Comparison of ENCODE assay signal across 13 cellular contexts in genomic region chr9:136741885-136742568, GRCh38. TPM values are rescaled to one million over a fixed set of nuclear protein-coding genes. Genes with fewer than 3 reads are reported as not detected.
A peak's percentile ranks its signal among the peaks of the same experiment; 100 is the strongest.
DNase-seq lines count a peak whose midpoint lies in the region; ATAC-seq and TF ChIP-seq lines count a peak whose summit lies in the region.
"Had no signal": no experiment of that assay in that cellular context is flagged by ENCODE, and none has a peak within 500 bp of the region (broad histone marks: within the 10 kb centered on the region; RNA-seq: fewer than 3 reads in every experiment).

No MANE protein-coding gene starts in this region.

- DNase-seq in activated naive CD4-positive, alpha-beta T cell treated with Interleukin-2 at 50 U/mL for 16 hours: peak; percentile 39
- DNase-seq in activated naive CD4-positive, alpha-beta T cell treated with anti-CD3 and anti-CD28 coated beads, Interleukin-2, amount 50 U/mL, for 16 hours: no peak
- DNase-seq in T-helper 17 cell: no peak
- DNase-seq in suprapubic skin (ENCODE audit: low spot score in 2 of 2): no peak
- no peak for DNase-seq in iPS-NIHi11 (ENCODE audit: low spot score)
- DNase-seq in NCI-H1092 treated with DMSO at 0.1 percent for 48 hours (lab: John Stamatoyannopoulos, UW): no peak
- DNase-seq: AML-193 had no signal

- TF ChIP-seq CTCF in gastroesophageal sphincter (IDR thresholded peaks at IDR 0.05) (no peak), suprapubic skin (IDR thresholded peaks at IDR 0.05) (no peak)

- H3K36me3 ChIP-seq in gastroesophageal sphincter (no peaks in the 10 kb centered on the region), suprapubic skin (no peaks in the 10 kb centered on the region)

- peak overlapping the region in 1 of 2 donors; percentile 37 for H3K4me3 ChIP-seq in gastroesophageal sphincter
- peak overlapping the region; percentile 28 for H3K4me3 ChIP-seq in suprapubic skin
- H3K4me3 ChIP-seq: lung had no signal

- peaks cover 18% of the 10 kb centered on the region for H3K27me3 Mint-ChIP-seq in T-helper 17 cell

- peaks cover 2% of the 10 kb centered on the region for H3K4me1 Mint-ChIP-seq in T-helper 17 cell

- H3K4me3 Mint-ChIP-seq in T-helper 17 cell: peak overlapping the region; percentile 59

- TF ChIP-seq POLR2A in gastroesophageal sphincter (IDR thresholded peaks at IDR 0.05): no peak
- no peak for TF ChIP-seq POLR2A in suprapubic skin (IDR thresholded peaks at IDR 0.05)

- TF ChIP-seq EP300 in gastroesophageal sphincter (IDR thresholded peaks at IDR 0.05) (no peak), suprapubic skin (IDR thresholded peaks at IDR 0.05) (no peak)

- no peaks in the 10 kb centered on the region for H3K9me3 ChIP-seq in T-helper 17 cell (ENCODE audit: control insufficient read depth, low read length, poor library complexity, severe bottlenecking)
- no peaks in the 10 kb centered on the region for H3K9me3 ChIP-seq in gastroesophageal sphincter
- no peaks in the 10 kb centered on the region for H3K9me3 ChIP-seq in suprapubic skin

- H3K27me3 ChIP-seq in gastroesophageal sphincter (peaks cover 61% of the 10 kb centered on the region), suprapubic skin (peaks cover 67% of the 10 kb centered on the region)

- H3K27ac Mint-ChIP-seq in T-helper 17 cell: peak overlapping the region; percentile 37

- peak overlapping the region in 1 of 4 donors; percentile 2 for H3K27ac ChIP-seq in gastroesophageal sphincter
- no peak overlapping the region for H3K27ac ChIP-seq in suprapubic skin

- peak; percentile 60 for ATAC-seq in T-helper 17 cell
- ATAC-seq in gastroesophageal sphincter: peak; percentile 35
- ATAC-seq in GM19023 (IDR thresholded peaks at IDR 0.05; ENCODE audit: unreplicated experiment): no peak

- 60% methylated on average over 1 of the region's 32 CpGs; no CpG with 5 or more reads in 1 of the 2 donors for WGBS in gastroesophageal sphincter (ENCODE audit: low coverage in 1 of 2), 2 donors
- 38% methylated on average over 14 of the region's 32 CpGs for WGBS in suprapubic skin

- H3K36me3 Mint-ChIP-seq in T-helper 17 cell (ENCODE audit: low read depth): no peaks in the 10 kb centered on the region

- H3K4me1 ChIP-seq in gastroesophageal sphincter (peaks cover 0 to 19% (median 0%) of the 10 kb centered on the region in 3 donors), suprapubic skin (peaks cover 34% of the 10 kb centered on the region)

RNA-seq across cellular contexts. Expression of gene LCN10, which starts 0.7 kb away (rescaled TPM):
- under 1 TPM in 1 of 2 donors, not detected in 1; 0.90 TPM for total RNA-seq in T-helper 17 cell
- 10 to 100 TPM in 2 of 4 donors, 1 to 10 TPM in 2; 3.9 to 16.5 (median 9.9) TPM for total RNA-seq in gastroesophageal sphincter
- total RNA-seq in suprapubic skin: 1 to 10 TPM in 2 of 4 donors, under 1 TPM in 1, not detected in 1; 0.32 to 3.5 (median 2.8) TPM
- total RNA-seq: epithelial cell of proximal tubule, HT1080, NCI-H460 had no signal

RNA-seq across cellular contexts. Expression of gene LCN6, which starts 6.3 kb away (rescaled TPM):
- not detected for total RNA-seq in T-helper 17 cell
- total RNA-seq in gastroesophageal sphincter: 10 to 100 TPM; 16.2 to 31.4 (median 22.7) TPM
- total RNA-seq in suprapubic skin: 1 to 10 TPM; 4.0 to 8.3 (median 5.9) TPM
- total RNA-seq: epithelial cell of proximal tubule, HT1080, NCI-H460 had no signal

RNA-seq across cellular contexts. Expression of gene LCN8, which starts 16.0 kb away (rescaled TPM):
- total RNA-seq in T-helper 17 cell: under 1 TPM in 1 of 2 donors, not detected in 1; 0.65 TPM
- total RNA-seq in gastroesophageal sphincter: not detected
- not detected for total RNA-seq in suprapubic skin
- total RNA-seq: epithelial cell of proximal tubule, HT1080, NCI-H460 had no signal

RNA-seq across cellular contexts. Expression of gene LCN15, which starts 22.3 kb away (rescaled TPM):
- total RNA-seq in T-helper 17 cell (not detected), gastroesophageal sphincter (not detected), suprapubic skin (under 1 TPM in 1 of 4 donors, not detected in 3; 0.21 TPM)
- total RNA-seq: epithelial cell of proximal tubule, HT1080, lung, NCI-H460 had no signal

RNA-seq across cellular contexts. Expression of gene DIPK1B, which starts 29.7 kb away (rescaled TPM):
- total RNA-seq in T-helper 17 cell (1 to 10 TPM; 1.3 to 3.2 TPM), gastroesophageal sphincter (10 to 100 TPM in 2 of 4 donors, 1 to 10 TPM in 2; 7.8 to 24.4 (median 11.2) TPM), suprapubic skin (10 to 100 TPM in 1 of 4 donors, 1 to 10 TPM in 3; 3.8 to 13.1 (median 6.3) TPM)

Comparison
In these comparisons a context has a peak if more than half of its experiments do, and no peak if none do; other contexts are left out.
1. RNA of gene LCN6, which starts 6.3 kb away (total RNA-seq): 16.2 to 31.4 TPM in gastroesophageal sphincter and 4.0 to 8.3 TPM in suprapubic skin; not detected in T-helper 17 cell; every median in the first group is over 4 times any median in the second.